Comparison of ENCODE assay signal across 15 cellular contexts in the genomic region with DNA sequence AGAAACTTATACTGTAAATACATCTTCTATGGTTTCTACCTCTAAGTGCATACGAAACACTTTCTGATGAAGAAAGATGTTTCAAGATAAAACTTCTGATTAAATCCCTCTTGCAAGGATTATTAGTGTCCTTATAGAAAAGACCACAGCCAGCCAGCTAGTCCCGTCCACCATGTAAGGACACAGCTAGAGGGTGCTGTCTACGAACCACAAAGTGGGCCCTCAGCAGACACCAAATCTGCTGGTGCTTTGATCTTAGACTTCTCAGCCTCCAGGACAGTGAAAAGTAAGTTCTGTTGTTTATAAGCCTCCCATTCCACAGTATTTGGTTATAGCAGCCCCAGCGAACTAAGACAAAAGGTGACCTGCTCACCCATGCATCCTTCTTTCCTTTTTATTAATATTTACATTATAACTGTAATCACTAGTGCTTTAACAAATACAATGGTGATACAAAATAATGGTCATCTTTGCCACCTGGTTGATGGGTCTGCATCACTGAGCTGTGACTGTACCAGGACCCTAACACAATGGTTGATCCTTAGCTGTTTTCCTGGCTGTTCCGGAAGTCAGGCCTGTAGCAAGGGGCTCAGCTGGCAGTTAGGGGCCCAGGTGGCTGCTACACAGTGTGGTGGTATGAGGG.
A peak's percentile ranks its signal among the peaks of the same experiment; 100 is the strongest.
DNase-seq lines count a peak whose midpoint lies in the region; ATAC-seq, FAIRE-seq and TF ChIP-seq lines count a peak whose summit lies in the region.
"Had no signal": no experiment of that assay in that cellular context is flagged by ENCODE, and none has a peak within 500 bp of the region (broad histone marks: within the 10 kb centered on the region; RNA-seq: fewer than 3 reads in every experiment).

No MANE protein-coding gene starts in this region.

- H3K4me3 Mint-ChIP-seq in stimulated activated naive CD8-positive, alpha-beta T cell treated with anti-CD3 and anti-CD28 coated beads, Interleukin-15, amount 100 ng/mL, for 72 hours = no peak overlapping the region

- H3K18ac ChIP-seq in H1 (ENCODE audit: extremely low read depth, low read length) = no peak overlapping the region

- H3K27ac Mint-ChIP-seq in stimulated activated naive CD8-positive, alpha-beta T cell treated with anti-CD3 and anti-CD28 coated beads, Interleukin-15, amount 100 ng/mL, for 72 hours = no peak overlapping the region

- peaks cover 30% of the 10 kb centered on the region for H3K4me1 Mint-ChIP-seq in stimulated activated naive CD8-positive, alpha-beta T cell treated with anti-CD3 and anti-CD28 coated beads, Interleukin-15, amount 100 ng/mL, for 72 hours

- H3K23me2 ChIP-seq in H1 (ENCODE audit: low read depth, low read length) = no peaks in the 10 kb centered on the region

- CTCF ChIA-PET in H1 (lab: Charles Lee; ENCODE audit: partially characterized antibody) = interaction anchor here (0.7 to 2.1 kb wide), 15 partner anchors 8 to 387 kb away, joined by 3 to 18 read pairs (median 3); no protein-coding TSS in a partner anchor

- no peak overlapping the region for H3K56ac ChIP-seq in H1 (replicated peaks; ENCODE audit: insufficient read length, low read depth, low read length)

- no peak overlapping the region for H2BK20ac ChIP-seq in H1 (ENCODE audit: low read length)

- peak; percentile 17 for TF ChIP-seq CTCF in left ventricle myocardium inferior (IDR thresholded peaks at IDR 0.05; ENCODE audit: borderline replicate concordance)
- TF ChIP-seq CTCF in right atrium auricular region (IDR thresholded peaks at IDR 0.05) = peak in 1 of 2 donors; percentile 32
- TF ChIP-seq CTCF in H1 (IDR thresholded peaks at IDR 0.05; ENCODE audit: control extremely low read depth in 1 of 3, insufficient read depth in 1 of 3, low read depth in 1 of 3, low read length in 3 of 3) = peak; percentile 44 to 49 (median 47)
- TF ChIP-seq CTCF in upper lobe of right lung (IDR thresholded peaks at IDR 0.05) = peak; percentile 20
- peak in 1 of 11 experiments; percentile 10 for TF ChIP-seq CTCF in spleen (IDR thresholded peaks at IDR 0.05 in 8 of 11, conservative IDR thresholded peaks at IDR 0.05 in 3 of 11)

- peak; percentile 46 to 58 for TF ChIP-seq RAD21 in H1 (IDR thresholded peaks at IDR 0.05 in 1 of 2, conservative IDR thresholded peaks at IDR 0.05 in 1 of 2; ENCODE audit: low read depth in 2 of 2, low read length in 2 of 2)

- no peak overlapping the region for H2AK5ac ChIP-seq in H1 (ENCODE audit: low read depth, low read length)

- POLR2A ChIA-PET in H1 (lab: Charles Lee; ENCODE audit: partially characterized antibody) = interaction anchor here (1.1 kb wide), 1 partner anchor 12 kb away, joined by 3 read pairs; no protein-coding TSS in a partner anchor

- no peak overlapping the region for H3K27ac ChIP-seq in left ventricle myocardium inferior (replicated peaks)
- H3K27ac ChIP-seq in right atrium auricular region = no peak overlapping the region
- no peak overlapping the region for H3K27ac ChIP-seq in H1 (ENCODE audit: low read depth, low read length)
- H3K27ac ChIP-seq in upper lobe of right lung = no peak overlapping the region
- no peak overlapping the region for H3K27ac ChIP-seq in spleen
- H3K27ac ChIP-seq: C4-2B, uterus had no signal

- no peak overlapping the region for H2BK15ac ChIP-seq in H1 (ENCODE audit: low read length)

- H3K4me3 ChIP-seq in left ventricle myocardium inferior (no peak overlapping the region), right atrium auricular region (no peak overlapping the region), H1 (ENCODE audit: extremely low read depth in 1 of 4, insufficient read depth in 2 of 4, low read depth in 3 of 4, low read length in 4 of 4) (no peak overlapping the region), upper lobe of right lung (no peak overlapping the region), spleen (no peak overlapping the region)
- H3K4me3 ChIP-seq: uterus had no signal

- H3K27me3 ChIP-seq in left ventricle myocardium inferior (ENCODE audit: low read depth) (no peaks in the 10 kb centered on the region), right atrium auricular region (no peaks in the 10 kb centered on the region), H1 (replicated peaks in 1 of 4; ENCODE audit: control insufficient read depth in 3 of 4, extremely low read depth in 1 of 4, insufficient read depth in 3 of 4, low read length in 3 of 4) (no peaks in the 10 kb centered on the region), upper lobe of right lung (no peaks in the 10 kb centered on the region), spleen (replicated peaks in 1 of 7) (no peaks in the 10 kb centered on the region)
- H3K27me3 ChIP-seq: uterus had no signal

- ATAC-seq in upper lobe of right lung = no peak
- no peak for ATAC-seq in stimulated activated naive CD8-positive, alpha-beta T cell treated with anti-CD3 and anti-CD28 coated beads, Interleukin-15, amount 100 ng/mL, for 72 hours
- ATAC-seq: Right ventricle myocardium inferior had no signal

- TF ChIP-seq EP300 in H1 (IDR thresholded peaks at IDR 0.05; ENCODE audit: borderline replicate concordance in 1 of 2, low read depth in 2 of 2, low read length in 2 of 2) = no peak

- H2AFZ ChIP-seq in H1 (ENCODE audit: low read length) = no peak overlapping the region

- H4K91ac ChIP-seq in H1 (replicated peaks; ENCODE audit: insufficient read length, low read length) = no peak overlapping the region

- DNase-seq in left ventricle myocardium inferior (no peak), right atrium auricular region (ENCODE audit: low spot score) (no peak), NCI-H146 treated with DMSO at 0.1 percent for 48 hours (lab: John Stamatoyannopoulos, UW; ENCODE audit: unreplicated experiment) (peak; percentile 31), H1 (ENCODE audit: low read depth in 1 of 2, low spot score in 2 of 2) (no peak), upper lobe of right lung (no peak), spleen (no peak), posterior vena cava (ENCODE audit: low spot score) (no peak)
- DNase-seq in stimulated activated naive CD8-positive, alpha-beta T cell treated with anti-CD3 and anti-CD28 coated beads, Interleukin-15, amount 100 ng/mL, for 72 hours = no peak
- DNase-seq: activated CD4-positive, alpha-beta T cell treated with anti-CD3 and anti-CD28 coated beads for 1 hour; activated effector memory CD4-positive, alpha-beta T cell treated with Interleukin-2 at 50 U/mL for 16 hours; KG1; uterus had no signal

- no peak overlapping the region for H2BK120ac ChIP-seq in H1 (replicated peaks; ENCODE audit: low read depth, low read length)

- H3K9me3 Mint-ChIP-seq in stimulated activated naive CD8-positive, alpha-beta T cell treated with anti-CD3 and anti-CD28 coated beads, Interleukin-15, amount 100 ng/mL, for 72 hours = no peaks in the 10 kb centered on the region

- H3K9ac ChIP-seq in H1 (replicated peaks in 1 of 4; ENCODE audit: extremely low read depth in 1 of 4, low read depth in 3 of 4, low read length in 3 of 4) = no peak overlapping the region

- peaks cover 0 to 3% of the 10 kb centered on the region in 2 experiments for H4K20me1 ChIP-seq in H1 (replicated peaks in 1 of 2; ENCODE audit: control insufficient read depth in 1 of 2, insufficient read depth in 2 of 2, low read length in 2 of 2)

- peak; percentile 7 for FAIRE-seq in H1 (lab: Jason Lieb, UNC)
- FAIRE-seq: keratinocyte had no signal

- peaks cover 31% of the 10 kb centered on the region for H3K4me1 ChIP-seq in left ventricle myocardium inferior
- peaks cover 0 to 21% of the 10 kb centered on the region in 2 donors for H3K4me1 ChIP-seq in right atrium auricular region
- H3K4me1 ChIP-seq in H1 (replicated peaks in 1 of 4; ENCODE audit: control insufficient read depth in 3 of 4, insufficient read depth in 4 of 4, low read length in 3 of 4) = peaks cover 0 to 3% (median 1%) of the 10 kb centered on the region in 4 experiments; a peak in 2 of 7 replicates
- peaks cover 6% of the 10 kb centered on the region for H3K4me1 ChIP-seq in upper lobe of right lung
- H3K4me1 ChIP-seq in spleen = peaks cover 0 to 42% (median 20%) of the 10 kb centered on the region in 6 donors
- H3K4me1 ChIP-seq: uterus had no signal

- no peak for TF ChIP-seq POLR2A in H1 (IDR thresholded peaks at IDR 0.05; ENCODE audit: control extremely low read depth in 1 of 2, low read depth in 2 of 2, low read length in 2 of 2)
- no peak for TF ChIP-seq POLR2A in spleen (IDR thresholded peaks at IDR 0.05)

- no peak overlapping the region for H3K4me2 ChIP-seq in H1 (ENCODE audit: insufficient read depth in 1 of 2, low read depth in 2 of 2, low read length in 2 of 2)

- H3K9me3 ChIP-seq in left ventricle myocardium inferior (replicated peaks) = no peaks in the 10 kb centered on the region
- H3K9me3 ChIP-seq in right atrium auricular region = no peaks in the 10 kb centered on the region
- no peaks in the 10 kb centered on the region for H3K9me3 ChIP-seq in H1 (ENCODE audit: insufficient read depth in 2 of 2, low read depth in 1 of 2, low read length in 1 of 2)
- H3K9me3 ChIP-seq in upper lobe of right lung = no peaks in the 10 kb centered on the region
- no peaks in the 10 kb centered on the region for H3K9me3 ChIP-seq in spleen
- H3K9me3 ChIP-seq: uterus had no signal

- intact Hi-C loops in left ventricle myocardium inferior (cut with micrococcal nuclease) = no loop called here
- intact Hi-C loops in upper lobe of right lung (cut with DNase I) = no loop called here
- intact Hi-C loops in spleen (cut with DNase I; ENCODE audit: low total_unique reads) = no loop called here
- intact Hi-C loops in posterior vena cava (cut with DNase I) = no loop called here

- 76% methylated on average over 5 of the region's 5 CpGs; no CpG with 5 or more reads in 1 of the 2 experiments for WGBS in H1 (ENCODE audit: extremely low coverage in 1 of 2, insufficient coverage in 1 of 2, insufficient read length in 1 of 2, insufficient replicate concordance in 2 of 2, low coverage in 1 of 2, low lambda C conversion rate in 2 of 2, missing lambda C conversion rate in 1 of 2), 2 experiments
- 80 to 86% (median 82%) methylated on average over 5 of the region's 5 CpGs for WGBS in spleen, 5 donors

- no peak overlapping the region for H3K14ac ChIP-seq in H1 (ENCODE audit: insufficient read length)

- H2BK5ac ChIP-seq in H1 (ENCODE audit: low read depth, low read length) = no peak overlapping the region

- H3K23ac ChIP-seq in H1 (ENCODE audit: insufficient read length) = no peak overlapping the region

- no peak overlapping the region for H2BK12ac ChIP-seq in H1 (ENCODE audit: low read depth, low read length)

- H3K4ac ChIP-seq in H1 (replicated peaks; ENCODE audit: insufficient read length, low read depth, low read length) = no peak overlapping the region

- no peak overlapping the region for H4K8ac ChIP-seq in H1 (ENCODE audit: extremely low read depth, insufficient read depth, low read length)

- H4K5ac ChIP-seq in H1 (ENCODE audit: insufficient read length, low read depth, low read length) = no peak overlapping the region

- H3K79me1 ChIP-seq in H1 (ENCODE audit: low read depth, low read length) = no peaks in the 10 kb centered on the region; the same call in 1 of the 2 replicates

- H3K36me3 ChIP-seq in left ventricle myocardium inferior (no peaks in the 10 kb centered on the region), right atrium auricular region (no peaks in the 10 kb centered on the region), H1 (ENCODE audit: control insufficient read depth in 2 of 4, insufficient read depth in 4 of 4, low read length in 3 of 4) (no peaks in the 10 kb centered on the region), upper lobe of right lung (no peaks in the 10 kb centered on the region), spleen (peaks cover 0 to 8% (median 0%) of the 10 kb centered on the region in 6 donors)
- H3K36me3 ChIP-seq: uterus had no signal

- no peaks in the 10 kb centered on the region for H3K79me2 ChIP-seq in H1 (ENCODE audit: control insufficient read depth in 1 of 2, insufficient read depth in 2 of 2, low read length in 2 of 2)

- H3K27me3 Mint-ChIP-seq in stimulated activated naive CD8-positive, alpha-beta T cell treated with anti-CD3 and anti-CD28 coated beads, Interleukin-15, amount 100 ng/mL, for 72 hours = no peaks in the 10 kb centered on the region
